Comparison of ENCODE assay signal across 7 cellular contexts in genomic region chr9:120876842-120877240, GRCh38. TPM values are rescaled to one million over a fixed set of nuclear protein-coding genes. Genes with fewer than 3 reads are reported as not detected.
A peak's percentile ranks its signal among the peaks of the same experiment; 100 is the strongest.
DNase-seq lines count a peak whose midpoint lies in the region; ATAC-seq and TF ChIP-seq lines count a peak whose summit lies in the region.

Gene PHF19 (minus strand): TSS chr9:120877188. CDS start chr9:120874741, 2,447 bp downstream.

- H2AFZ ChIP-seq in osteoblast (ENCODE audit: low read length): peak within 1 kb of the TSS; percentile 95

- H3K79me2 ChIP-seq in osteoblast (ENCODE audit: insufficient read depth, low read length): no peaks in the 10 kb centered on the region

- H3K36me3 ChIP-seq in KOPT-K1 (ENCODE audit: insufficient read depth, low read length): peaks cover 29% of the 10 kb centered on the region
- H3K36me3 ChIP-seq in osteoblast (ENCODE audit: insufficient read depth, low read length): peaks cover 18% of the 10 kb centered on the region

- peak within 1 kb of the TSS; percentile 87 for H3K4me2 ChIP-seq in osteoblast (ENCODE audit: insufficient read depth, low read length)

- H3K27ac ChIP-seq in KOPT-K1 (ENCODE audit: low read depth, low read length, poor library complexity, severe bottlenecking): peak within 1 kb of the TSS; percentile 100
- H3K27ac ChIP-seq in foreskin keratinocyte: peak within 1 kb of the TSS; percentile 93
- peak within 1 kb of the TSS; percentile 46 for H3K27ac ChIP-seq in osteoblast (ENCODE audit: low read depth, low read length)

- DNase-seq in G401 (ENCODE audit: low spot score): no peak
- DNase-seq in activated CD8-positive, alpha-beta memory T cell treated with anti-CD3 and anti-CD28 coated beads, Interleukin-2, amount 10 ng/mL, durations not matched to agents 7 days and 5 days: peak; percentile 74
- DNase-seq in foreskin keratinocyte: no peak
- DNase-seq in osteoblast (ENCODE audit: insufficient read length, low spot score, missing footprints): peak; percentile 97
- DNase-seq in NCI-H187 treated with DMSO at 0.1 percent for 48 hours (lab: John Stamatoyannopoulos, UW): no peak

- peak within 1 kb of the TSS; percentile 79 for H3K4me3 ChIP-seq in osteoblast (ENCODE audit: insufficient read depth, low read length)

- H3K4me1 ChIP-seq in foreskin keratinocyte (peaks cover 9% of the 10 kb centered on the region), osteoblast (ENCODE audit: insufficient read depth, low read length) (peaks cover 12% of the 10 kb centered on the region)

- peak within 1 kb of the TSS; percentile 90 for H3K4me3 Mint-ChIP-seq in activated CD8-positive, alpha-beta memory T cell treated with anti-CD3 and anti-CD28 coated beads, Interleukin-2, amount 10 ng/mL, durations not matched to agents 7 days and 5 days

- peak within 1 kb of the TSS; percentile 93 for H3K27ac Mint-ChIP-seq in activated CD8-positive, alpha-beta memory T cell treated with anti-CD3 and anti-CD28 coated beads, Interleukin-2, amount 10 ng/mL, durations not matched to agents 7 days and 5 days

- peaks cover 50% of the 10 kb centered on the region for H3K36me3 Mint-ChIP-seq in activated CD8-positive, alpha-beta memory T cell treated with anti-CD3 and anti-CD28 coated beads, Interleukin-2, amount 10 ng/mL, durations not matched to agents 7 days and 5 days

- no peaks in the 10 kb centered on the region for H3K27me3 ChIP-seq in foreskin keratinocyte
- H3K27me3 ChIP-seq in osteoblast (ENCODE audit: insufficient read depth, low read length): no peaks in the 10 kb centered on the region

- ATAC-seq in GM21423 (IDR thresholded peaks at IDR 0.05; ENCODE audit: unreplicated experiment): peak; percentile 0
- peak; percentile 40 for ATAC-seq in activated CD8-positive, alpha-beta memory T cell treated with anti-CD3 and anti-CD28 coated beads, Interleukin-2, amount 10 ng/mL, durations not matched to agents 7 days and 5 days
- peak; percentile 38 for ATAC-seq in foreskin keratinocyte

- TF ChIP-seq CTCF in foreskin keratinocyte (conservative IDR thresholded peaks at IDR 0.05) (no peak), osteoblast (IDR thresholded peaks at IDR 0.05; ENCODE audit: extremely low read depth, low read depth, low read length) (no peak)

- CTCF ChIA-PET in activated CD8-positive, alpha-beta memory T cell treated with anti-CD3 and anti-CD28 coated beads, Interleukin-2, amount 10 ng/mL, durations not matched to agents 7 days and 5 days (lab: Charles Lee): interaction anchor here (1.0 to 5.2 kb wide), 9 partner anchors 14 to 84 kb away, joined by 3 to 44 read pairs (median 7); partner anchors contain the start of gene FBXW2

- H3K9me3 ChIP-seq in KOPT-K1 (ENCODE audit: insufficient read depth, low read length, poor library complexity, severe bottlenecking): no peaks in the 10 kb centered on the region
- no peaks in the 10 kb centered on the region for H3K9me3 ChIP-seq in osteoblast (ENCODE audit: low read depth, low read length)

- in situ Hi-C loops in G401 (cut with HindIII; ENCODE audit: low sequenced_read_pairs): no loop called here

- H3K27me3 Mint-ChIP-seq in activated CD8-positive, alpha-beta memory T cell treated with anti-CD3 and anti-CD28 coated beads, Interleukin-2, amount 10 ng/mL, durations not matched to agents 7 days and 5 days: no peaks in the 10 kb centered on the region

- peaks cover 72% of the 10 kb centered on the region for H3K4me1 Mint-ChIP-seq in activated CD8-positive, alpha-beta memory T cell treated with anti-CD3 and anti-CD28 coated beads, Interleukin-2, amount 10 ng/mL, durations not matched to agents 7 days and 5 days

- H3K9me3 Mint-ChIP-seq in activated CD8-positive, alpha-beta memory T cell treated with anti-CD3 and anti-CD28 coated beads, Interleukin-2, amount 10 ng/mL, durations not matched to agents 7 days and 5 days (ENCODE audit: low read depth): no peaks in the 10 kb centered on the region

- H4K20me1 ChIP-seq in osteoblast (ENCODE audit: insufficient read depth, low read length): no peaks in the 10 kb centered on the region

RNA-seq across cellular contexts. Expression of gene PHF19, which starts in this region (rescaled TPM):
- total RNA-seq in G401 (2014; rRNA removed; shearing (Covaris generic)): 60.2 and 66.5 TPM in 2 replicates
- 100 to 1,000 TPM; 246 to 254 TPM for total RNA-seq in activated CD8-positive, alpha-beta memory T cell treated with anti-CD3 and anti-CD28 coated beads, Interleukin-2, amount 10 ng/mL, durations not matched to agents 7 days and 5 days
- total RNA-seq in foreskin keratinocyte: 67.2 and 82.1 TPM in 2 replicates
- 89.0 and 105 TPM in 2 replicates for polyA plus RNA-seq in foreskin keratinocyte
- total RNA-seq in osteoblast: 13.8 and 16.6 TPM in 2 replicates

Comparison
In these comparisons a context has a peak if more than half of its experiments do, and no peak if none do; other contexts are left out.
1. DNase-seq: peak in activated CD8-positive, alpha-beta memory T cell treated with anti-CD3 and anti-CD28 coated beads, Interleukin-2, amount 10 ng/mL, durations not matched to agents 7 days and 5 days (single experiment) and osteoblast (single experiment); none in G401 (single experiment), foreskin keratinocyte (0 of 2) and NCI-H187 treated with DMSO at 0.1 percent for 48 hours (single experiment).
2. H3K27ac ChIP-seq: peak in every context shown above with its lines; median percentile 100 in KOPT-K1; 93 in foreskin keratinocyte; 46 in osteoblast.
3. Peak in every context shown above with its lines, with median percentiles within 50 percentile points of each other: ATAC-seq.